In genomic region chr21:42652527-42653491, GRCh38 we compare ENCODE assay signal across 8 cellular contexts. TPM values are rescaled to one million over a fixed set of nuclear protein-coding genes. Genes with fewer than 3 reads are reported as not detected.
A peak's percentile ranks its signal among the peaks of the same experiment; 100 is the strongest.
DNase-seq lines count a peak whose midpoint lies in the region; ATAC-seq, FAIRE-seq and TF ChIP-seq lines count a peak whose summit lies in the region.

No MANE protein-coding gene starts in this region.

- H3K27ac Mint-ChIP-seq in immature natural killer cell = peak overlapping the region in 1 of 6 donors; percentile 20

- H3K36me3 ChIP-seq in brain microvascular endothelial cell (replicated peaks) (no peaks in the 10 kb centered on the region), skeletal muscle satellite cell (ENCODE audit: insufficient read depth, low read length) (no peaks in the 10 kb centered on the region)

- no peak for FAIRE-seq in GM12892 (lab: Jason Lieb, UNC)

- peak; percentile 59 for TF ChIP-seq CTCF in brain microvascular endothelial cell (IDR thresholded peaks at IDR 0.05; ENCODE audit: low read depth, low read length, missing control alignments)

- H3K9ac ChIP-seq in skeletal muscle satellite cell (ENCODE audit: low read depth, low read length) = peak overlapping the region; percentile 22

- H3K27ac ChIP-seq in brain microvascular endothelial cell = no peak overlapping the region

- peaks cover 13% of the 10 kb centered on the region for H3K4me1 ChIP-seq in skeletal muscle satellite cell (ENCODE audit: control insufficient read depth, insufficient read depth, low read length)

- H3K27me3 Mint-ChIP-seq in immature natural killer cell (ENCODE audit: low read depth in 3 of 3) = peaks cover 11 to 18% (median 14%) of the 10 kb centered on the region in 3 donors

- H3K9me3 Mint-ChIP-seq in immature natural killer cell = peaks cover 0 to 3% (median 0%) of the 10 kb centered on the region in 6 donors

- peak overlapping the region; percentile 72 to 80 (median 75) for H3K4me3 Mint-ChIP-seq in immature natural killer cell

- H3K4me2 ChIP-seq in skeletal muscle satellite cell (ENCODE audit: low read length) = peak overlapping the region; percentile 71

- H3K4me3 ChIP-seq in brain microvascular endothelial cell (ENCODE audit: low read depth, low read length) (no peak overlapping the region), skeletal muscle satellite cell (ENCODE audit: low read length) (peak overlapping the region; percentile 61)

- H3K27me3 ChIP-seq in brain microvascular endothelial cell (replicated peaks) = peaks cover 55% of the 10 kb centered on the region
- peaks cover 81% of the 10 kb centered on the region for H3K27me3 ChIP-seq in skeletal muscle satellite cell (ENCODE audit: control insufficient read depth, insufficient read depth, low read length)

- in situ Hi-C loops in brain microvascular endothelial cell (cut with HindIII; ENCODE audit: low pct_ligation_motif_present, low sequenced_read_pairs) = no loop called here

- no peak for TF ChIP-seq POLR2A in GM12892 (IDR thresholded peaks at IDR 0.05; ENCODE audit: low read depth, low read length)

- no peak for ATAC-seq in HG03378 (IDR thresholded peaks at IDR 0.05; ENCODE audit: unreplicated experiment)

- DNase-seq in DMS53 (lab: John Stamatoyannopoulos, UW) = peak; percentile 88
- DNase-seq in NCI-H2171 treated with DMSO at 0.1 percent for 48 hours (lab: John Stamatoyannopoulos, UW) = peak; percentile 73
- no peak for DNase-seq in brain microvascular endothelial cell
- DNase-seq in immature natural killer cell = no peak
- DNase-seq in activated effector memory CD4-positive, alpha-beta T cell treated with Interleukin-2 at 50 U/mL for 16 hours = no peak
- no peak for DNase-seq in GM12892 (ENCODE audit: insufficient read length)

- H3K36me3 Mint-ChIP-seq in immature natural killer cell = peaks cover 0 to 4% (median 0%) of the 10 kb centered on the region in 3 donors

- H3K9me3 ChIP-seq in skeletal muscle satellite cell (replicated peaks; ENCODE audit: low read length) = no peaks in the 10 kb centered on the region

- peaks cover 10 to 15% of the 10 kb centered on the region in 2 donors for H3K4me1 Mint-ChIP-seq in immature natural killer cell

RNA-seq across cellular contexts. Expression of gene PDE9A, which starts 0.6 kb away (rescaled TPM):
- 1 to 10 TPM in 1 of 3 donors, under 1 TPM in 2; 0.40 to 2.3 (median 0.61) TPM for polyA plus RNA-seq in immature natural killer cell
- total RNA-seq in skeletal muscle satellite cell (2012; rRNA removed) = 1.7 and 4.8 TPM in 2 replicates
- 1.5 TPM for polyA plus RNA-seq in GM12892 (2012; ENCODE audit: missing spikeins)

Comparison
In these comparisons a context has a peak if more than half of its experiments do, and no peak if none do; other contexts are left out.
1. DNase-seq: peak in DMS53 (single experiment) and NCI-H2171 treated with DMSO at 0.1 percent for 48 hours (single experiment); none in brain microvascular endothelial cell (single experiment), immature natural killer cell (0 of 3), activated effector memory CD4-positive, alpha-beta T cell treated with Interleukin-2 at 50 U/mL for 16 hours (single experiment) and GM12892 (single experiment).